Comparison of ENCODE assay signal across 1 cellular context in the genomic region with DNA sequence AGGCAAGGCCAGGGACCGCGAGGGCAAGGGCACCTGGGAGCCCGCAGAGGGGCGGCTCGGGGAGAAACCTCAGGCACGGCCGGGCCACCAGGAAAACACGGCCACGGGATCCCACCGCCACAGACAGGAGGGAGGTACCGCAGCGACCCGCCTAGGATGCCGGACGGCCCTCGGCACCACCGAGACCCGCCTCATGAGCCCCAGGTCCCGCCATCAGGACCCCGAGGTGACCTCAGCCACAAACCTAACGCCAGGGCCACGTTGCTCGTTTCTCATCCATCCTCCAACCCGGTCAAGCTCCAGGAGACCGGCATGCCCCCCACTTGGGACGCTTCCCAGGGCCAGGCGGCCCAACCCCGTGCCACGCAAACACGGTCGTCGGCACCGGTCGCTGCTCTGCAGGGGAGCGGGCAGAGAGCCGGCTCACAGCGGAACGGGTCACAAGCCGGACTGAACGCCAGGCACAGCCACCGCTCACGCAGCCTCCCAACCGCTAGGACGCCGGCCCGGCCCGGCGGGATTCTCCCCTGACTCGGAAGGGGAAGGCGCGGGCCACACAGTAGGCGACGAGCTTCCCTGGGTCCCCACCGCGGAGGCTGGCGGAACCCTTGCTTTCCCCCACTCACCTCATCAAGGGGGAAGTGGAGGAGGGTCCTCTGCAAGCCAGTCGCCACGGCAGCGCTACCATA.
TF ChIP-seq lines count a peak whose summit lies in the region.

No MANE protein-coding gene starts in this region.

TF ChIP-seq in WTC11, 78 proteins besides CTCF, POLR2A, EP300 and RAD21:
- TF ChIP-seq, protein P1, sequence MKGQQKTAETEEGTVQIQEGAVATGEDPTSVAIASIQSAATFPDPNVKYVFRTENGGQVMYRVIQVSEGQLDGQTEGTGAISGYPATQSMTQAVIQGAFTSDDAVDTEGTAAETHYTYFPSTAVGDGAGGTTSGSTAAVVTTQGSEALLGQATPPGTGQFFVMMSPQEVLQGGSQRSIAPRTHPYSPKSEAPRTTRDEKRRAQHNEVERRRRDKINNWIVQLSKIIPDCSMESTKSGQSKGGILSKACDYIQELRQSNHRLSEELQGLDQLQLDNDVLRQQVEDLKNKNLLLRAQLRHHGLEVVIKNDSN (CRISPR knock-in tag; IDR thresholded peaks at IDR 0.05): peak; percentile 11; the same call in 1 of the 2 replicates
- TF ChIP-seq, protein P2, sequence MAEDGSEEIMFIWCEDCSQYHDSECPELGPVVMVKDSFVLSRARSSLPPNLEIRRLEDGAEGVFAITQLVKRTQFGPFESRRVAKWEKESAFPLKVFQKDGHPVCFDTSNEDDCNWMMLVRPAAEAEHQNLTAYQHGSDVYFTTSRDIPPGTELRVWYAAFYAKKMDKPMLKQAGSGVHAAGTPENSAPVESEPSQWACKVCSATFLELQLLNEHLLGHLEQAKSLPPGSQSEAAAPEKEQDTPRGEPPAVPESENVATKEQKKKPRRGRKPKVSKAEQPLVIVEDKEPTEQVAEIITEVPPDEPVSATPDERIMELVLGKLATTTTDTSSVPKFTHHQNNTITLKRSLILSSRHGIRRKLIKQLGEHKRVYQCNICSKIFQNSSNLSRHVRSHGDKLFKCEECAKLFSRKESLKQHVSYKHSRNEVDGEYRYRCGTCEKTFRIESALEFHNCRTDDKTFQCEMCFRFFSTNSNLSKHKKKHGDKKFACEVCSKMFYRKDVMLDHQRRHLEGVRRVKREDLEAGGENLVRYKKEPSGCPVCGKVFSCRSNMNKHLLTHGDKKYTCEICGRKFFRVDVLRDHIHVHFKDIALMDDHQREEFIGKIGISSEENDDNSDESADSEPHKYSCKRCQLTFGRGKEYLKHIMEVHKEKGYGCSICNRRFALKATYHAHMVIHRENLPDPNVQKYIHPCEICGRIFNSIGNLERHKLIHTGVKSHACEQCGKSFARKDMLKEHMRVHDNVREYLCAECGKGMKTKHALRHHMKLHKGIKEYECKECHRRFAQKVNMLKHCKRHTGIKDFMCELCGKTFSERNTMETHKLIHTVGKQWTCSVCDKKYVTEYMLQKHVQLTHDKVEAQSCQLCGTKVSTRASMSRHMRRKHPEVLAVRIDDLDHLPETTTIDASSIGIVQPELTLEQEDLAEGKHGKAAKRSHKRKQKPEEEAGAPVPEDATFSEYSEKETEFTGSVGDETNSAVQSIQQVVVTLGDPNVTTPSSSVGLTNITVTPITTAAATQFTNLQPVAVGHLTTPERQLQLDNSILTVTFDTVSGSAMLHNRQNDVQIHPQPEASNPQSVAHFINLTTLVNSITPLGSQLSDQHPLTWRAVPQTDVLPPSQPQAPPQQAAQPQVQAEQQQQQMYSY (CRISPR knock-in tag; IDR thresholded peaks at IDR 0.05): peak; percentile 75
